Comparison of ENCODE assay signal across 15 cellular contexts in the genomic region with DNA sequence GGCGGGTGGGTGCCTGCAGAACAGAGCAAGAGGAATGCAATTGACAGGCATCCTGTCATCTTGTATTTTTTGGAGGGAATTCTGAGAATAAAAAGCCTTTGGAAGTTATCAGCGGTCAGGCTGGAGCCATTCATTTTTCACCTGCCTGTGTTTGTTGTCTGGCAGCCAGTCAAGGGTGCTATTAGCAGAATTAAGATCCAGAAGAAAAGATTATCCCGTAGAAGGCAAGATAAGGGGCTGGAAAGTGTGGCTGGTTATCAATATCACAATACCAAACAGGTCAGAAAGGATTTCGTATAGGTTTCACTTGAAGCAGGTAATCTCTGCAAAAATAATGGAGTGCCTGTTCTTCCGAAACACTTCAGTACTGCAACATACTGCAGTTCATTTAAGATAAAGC.
"Had no signal": no experiment of that assay in that cellular context is flagged by ENCODE, and none has a peak within 500 bp of the region (broad histone marks: within the 10 kb centered on the region; RNA-seq: fewer than 3 reads in every experiment).

No MANE protein-coding gene starts in this region.

- DNase-seq: activated CD4-positive, alpha-beta T cell treated with anti-CD3 and anti-CD28 coated beads for 48 hours; activated CD8-positive, alpha-beta memory T cell treated with anti-CD3 and anti-CD28 coated beads for 24 hours; activated naive CD4-positive, alpha-beta T cell treated with anti-CD3 and anti-CD28 coated beads, Interleukin-2, amount 50 U/mL, for 16 hours; activated T-cell treated with anti-CD3 and anti-CD28 coated beads for 4 hours; adrenal gland; caudate nucleus; effector CD4-positive, alpha-beta T cell; heart right ventricle; islet precursor cell; stimulated activated CD4-positive, alpha-beta T cell treated with anti-CD3 and anti-CD28 coated beads, Interleukin-2, amount 100 ng/mL, for 48 hours; stimulated activated naive CD4-positive, alpha-beta T cell treated with Interleukin-2 at 50 U/mL for 16 hours; upper lobe of left lung had no signal

- H3K9me3 ChIP-seq: adrenal gland, heart right ventricle, suprapubic skin, upper lobe of left lung had no signal

- ATAC-seq: heart right ventricle, left lobe of liver had no signal

- H3K27me3 ChIP-seq: upper lobe of left lung had no signal

- H3K27ac ChIP-seq: adrenal gland, coronary artery, heart right ventricle, suprapubic skin, upper lobe of left lung had no signal

- H3K4me3 ChIP-seq: adrenal gland, coronary artery, heart right ventricle, suprapubic skin, upper lobe of left lung had no signal

- H3K4me1 ChIP-seq: adrenal gland had no signal

- H3K36me3 ChIP-seq: adrenal gland, heart right ventricle, suprapubic skin, upper lobe of left lung had no signal
